1 cellular context compared by ENCODE assay signal in the genomic region with DNA sequence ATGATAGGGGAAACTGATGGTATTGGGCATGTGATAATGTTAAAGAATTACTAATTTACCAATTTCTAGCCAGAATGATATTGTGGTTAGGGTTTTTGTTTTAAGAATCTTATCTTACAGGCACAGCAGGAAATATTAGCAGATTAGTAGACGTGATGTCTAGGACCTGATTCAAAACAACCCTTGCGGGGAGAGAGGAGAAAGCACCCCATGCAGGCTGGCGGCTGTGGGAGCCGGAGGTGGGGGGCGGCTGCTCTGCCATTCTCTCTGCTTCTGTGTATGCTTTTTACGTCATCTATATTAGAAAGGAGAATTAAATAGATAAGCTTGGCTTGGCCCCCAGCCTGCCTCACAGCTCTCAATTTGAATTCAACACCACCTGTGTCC.
A peak's percentile ranks its signal among the peaks of the same experiment; 100 is the strongest.
TF ChIP-seq lines count a peak whose summit lies in the region.

No MANE protein-coding gene starts in this region.

TF ChIP-seq in K562, 482 proteins besides CTCF, POLR2A, EP300 and RAD21 (continued from another document):
- TF ChIP-seq, protein P1, sequence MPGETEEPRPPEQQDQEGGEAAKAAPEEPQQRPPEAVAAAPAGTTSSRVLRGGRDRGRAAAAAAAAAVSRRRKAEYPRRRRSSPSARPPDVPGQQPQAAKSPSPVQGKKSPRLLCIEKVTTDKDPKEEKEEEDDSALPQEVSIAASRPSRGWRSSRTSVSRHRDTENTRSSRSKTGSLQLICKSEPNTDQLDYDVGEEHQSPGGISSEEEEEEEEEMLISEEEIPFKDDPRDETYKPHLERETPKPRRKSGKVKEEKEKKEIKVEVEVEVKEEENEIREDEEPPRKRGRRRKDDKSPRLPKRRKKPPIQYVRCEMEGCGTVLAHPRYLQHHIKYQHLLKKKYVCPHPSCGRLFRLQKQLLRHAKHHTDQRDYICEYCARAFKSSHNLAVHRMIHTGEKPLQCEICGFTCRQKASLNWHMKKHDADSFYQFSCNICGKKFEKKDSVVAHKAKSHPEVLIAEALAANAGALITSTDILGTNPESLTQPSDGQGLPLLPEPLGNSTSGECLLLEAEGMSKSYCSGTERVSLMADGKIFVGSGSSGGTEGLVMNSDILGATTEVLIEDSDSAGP (CRISPR knock-in tag; IDR thresholded peaks at IDR 0.05): no peak
- TF ChIP-seq, protein P2, sequence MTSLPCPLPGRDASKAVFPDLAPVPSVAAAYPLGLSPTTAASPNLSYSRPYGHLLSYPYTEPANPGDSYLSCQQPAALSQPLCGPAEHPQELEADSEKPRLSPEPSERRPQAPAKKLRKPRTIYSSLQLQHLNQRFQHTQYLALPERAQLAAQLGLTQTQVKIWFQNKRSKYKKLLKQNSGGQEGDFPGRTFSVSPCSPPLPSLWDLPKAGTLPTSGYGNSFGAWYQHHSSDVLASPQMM (CRISPR knock-in tag; IDR thresholded peaks at IDR 0.05): no peak
- TF ChIP-seq ZNF134 (CRISPR knock-in tag; conservative IDR thresholded peaks at IDR 0.05): no peak
- peak; percentile 52 for TF ChIP-seq CXXC5 (CRISPR knock-in tag; IDR thresholded peaks at IDR 0.05)
- TF ChIP-seq HMGN3 (IDR thresholded peaks at IDR 0.05; ENCODE audit: borderline replicate concordance, extremely low read depth, insufficient read length, low read depth, low read length): peak; percentile 30
- TF ChIP-seq TEAD4 (IDR thresholded peaks at IDR 0.05; ENCODE audit: low read length): peak; percentile 71; the same call in 1 of the 2 replicates
- no peak for TF ChIP-seq TEAD4 (CRISPR knock-in tag; IDR thresholded peaks at IDR 0.05; ENCODE audit: borderline replicate concordance)
- TF ChIP-seq TAL1 (IDR thresholded peaks at IDR 0.05): peak; percentile 69
- TF ChIP-seq NR0B1 (IDR thresholded peaks at IDR 0.05; ENCODE audit: partially characterized antibody): no peak
- TF ChIP-seq HLTF (IDR thresholded peaks at IDR 0.05): no peak
- TF ChIP-seq, protein P3, sequence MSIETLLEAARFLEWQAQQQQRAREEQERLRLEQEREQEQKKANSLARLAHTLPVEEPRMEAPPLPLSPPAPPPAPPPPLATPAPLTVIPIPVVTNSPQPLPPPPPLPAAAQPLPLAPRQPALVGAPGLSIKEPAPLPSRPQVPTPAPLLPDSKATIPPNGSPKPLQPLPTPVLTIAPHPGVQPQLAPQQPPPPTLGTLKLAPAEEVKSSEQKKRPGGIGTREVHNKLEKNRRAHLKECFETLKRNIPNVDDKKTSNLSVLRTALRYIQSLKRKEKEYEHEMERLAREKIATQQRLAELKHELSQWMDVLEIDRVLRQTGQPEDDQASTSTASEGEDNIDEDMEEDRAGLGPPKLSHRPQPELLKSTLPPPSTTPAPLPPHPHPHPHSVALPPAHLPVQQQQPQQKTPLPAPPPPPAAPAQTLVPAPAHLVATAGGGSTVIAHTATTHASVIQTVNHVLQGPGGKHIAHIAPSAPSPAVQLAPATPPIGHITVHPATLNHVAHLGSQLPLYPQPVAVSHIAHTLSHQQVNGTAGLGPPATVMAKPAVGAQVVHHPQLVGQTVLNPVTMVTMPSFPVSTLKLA (conservative IDR thresholded peaks at IDR 0.05): no peak
- TF ChIP-seq GATAD2B (IDR thresholded peaks at IDR 0.05; ENCODE audit: borderline replicate concordance): no peak
- TF ChIP-seq MEF2A (IDR thresholded peaks at IDR 0.05; ENCODE audit: control insufficient read depth, low read depth, low read length): no peak
- TF ChIP-seq RBM34 (IDR thresholded peaks at IDR 0.05; ENCODE audit: borderline replicate concordance, insufficient read depth, low read length): no peak
- no peak for TF ChIP-seq MAX (CRISPR knock-in tag; IDR thresholded peaks at IDR 0.05)
- no peak for TF ChIP-seq RAD51 (IDR thresholded peaks at IDR 0.05; ENCODE audit: borderline replicate concordance, low read depth)
- no peak for TF ChIP-seq GABPA (tag; conservative IDR thresholded peaks at IDR 0.05; ENCODE audit: low read depth)
- TF ChIP-seq FOXA1 (IDR thresholded peaks at IDR 0.05; ENCODE audit: borderline replicate concordance): no peak
TF ChIP-seq in K562: peak in this region for 22.
